1 cellular context compared by ENCODE assay signal in the genomic region with DNA sequence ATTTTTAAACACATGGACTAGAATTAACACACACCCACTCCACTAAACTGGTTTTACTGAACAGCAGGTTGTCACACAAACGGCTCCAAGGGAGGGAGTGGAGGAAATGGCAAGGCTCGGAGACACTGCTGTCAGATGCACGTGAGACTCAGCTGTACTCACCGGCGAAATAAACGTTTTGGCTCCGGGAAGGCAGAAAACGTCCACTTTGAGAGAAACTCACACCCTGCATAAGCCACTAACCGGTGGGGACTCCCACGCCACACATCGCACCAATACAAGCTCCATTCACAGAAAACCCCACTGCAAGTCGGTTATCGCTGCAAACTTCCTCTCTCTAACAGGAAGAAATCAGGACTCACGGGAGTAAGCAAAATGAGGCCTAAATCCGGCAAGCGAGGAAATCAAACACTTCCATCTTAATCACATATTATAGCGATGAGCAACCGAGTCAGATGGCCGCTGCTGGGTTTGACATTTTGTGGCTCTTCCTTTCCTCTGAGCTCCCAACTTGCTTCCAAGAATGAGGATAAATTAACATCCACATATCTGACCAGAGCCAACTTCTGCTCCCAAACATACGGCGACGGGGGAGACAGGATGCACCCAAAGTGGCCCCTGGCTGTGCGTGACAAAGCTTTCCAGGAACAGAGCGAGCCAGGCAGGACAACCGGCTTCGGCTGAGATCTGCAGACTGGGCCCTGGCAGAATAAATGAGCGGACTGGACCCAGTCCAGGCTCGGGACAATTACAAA.
TF ChIP-seq lines count a peak whose summit lies in the region.

No MANE protein-coding gene starts in this region.

TF ChIP-seq in HepG2, 621 proteins besides CTCF, POLR2A, EP300 and RAD21 (continued from another document):
- TF ChIP-seq, protein P1, sequence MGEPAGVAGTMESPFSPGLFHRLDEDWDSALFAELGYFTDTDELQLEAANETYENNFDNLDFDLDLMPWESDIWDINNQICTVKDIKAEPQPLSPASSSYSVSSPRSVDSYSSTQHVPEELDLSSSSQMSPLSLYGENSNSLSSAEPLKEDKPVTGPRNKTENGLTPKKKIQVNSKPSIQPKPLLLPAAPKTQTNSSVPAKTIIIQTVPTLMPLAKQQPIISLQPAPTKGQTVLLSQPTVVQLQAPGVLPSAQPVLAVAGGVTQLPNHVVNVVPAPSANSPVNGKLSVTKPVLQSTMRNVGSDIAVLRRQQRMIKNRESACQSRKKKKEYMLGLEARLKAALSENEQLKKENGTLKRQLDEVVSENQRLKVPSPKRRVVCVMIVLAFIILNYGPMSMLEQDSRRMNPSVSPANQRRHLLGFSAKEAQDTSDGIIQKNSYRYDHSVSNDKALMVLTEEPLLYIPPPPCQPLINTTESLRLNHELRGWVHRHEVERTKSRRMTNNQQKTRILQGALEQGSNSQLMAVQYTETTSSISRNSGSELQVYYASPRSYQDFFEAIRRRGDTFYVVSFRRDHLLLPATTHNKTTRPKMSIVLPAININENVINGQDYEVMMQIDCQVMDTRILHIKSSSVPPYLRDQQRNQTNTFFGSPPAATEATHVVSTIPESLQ (CRISPR knock-in tag; conservative IDR thresholded peaks at IDR 0.05) = no peak
- TF ChIP-seq HOXA5 (CRISPR knock-in tag; IDR thresholded peaks at IDR 0.05) = no peak
